16 cellular contexts compared by ENCODE assay signal in genomic region chr1:163296504-163296903, GRCh38. TPM values are rescaled to one million over a fixed set of nuclear protein-coding genes. Genes with fewer than 3 reads are reported as not detected.
DNase-seq lines count a peak whose midpoint lies in the region; TF ChIP-seq lines count a peak whose summit lies in the region.
"Had no signal": no experiment of that assay in that cellular context is flagged by ENCODE, and none has a peak within 500 bp of the region (broad histone marks: within the 10 kb centered on the region; RNA-seq: fewer than 3 reads in every experiment).

No MANE protein-coding gene starts in this region.

- CTCF ChIA-PET in MCF 10A (lab: Yijun Ruan, JAX): interaction anchor here (0.5 to 1.1 kb wide), 2 partner anchors 448 to 1544 kb away, joined by 3 read pairs; no protein-coding TSS in a partner anchor

- H3K4me3 ChIP-seq in breast epithelium (no peak overlapping the region), Karpas-422 (ENCODE audit: low read length) (0 out of 2 replicates have a peak overlapping the region, but pooled peaks have one; percentile 7), fibroblast of villous mesenchyme (ENCODE audit: low read depth, low read length) (no peak overlapping the region)
- H3K4me3 ChIP-seq: A549, GM12878, HAP-1 had no signal

- peaks cover 22% of the 10 kb centered on the region for H3K36me3 Mint-ChIP-seq in MCF 10A (ENCODE audit: insufficient read depth, unreplicated experiment)

- POLR2A ChIA-PET in MCF 10A (lab: Yijun Ruan, JAX): interaction anchor here (1.6 kb wide), 1 partner anchor 25 kb away, joined by 4 read pairs; the partner anchor contains the start of gene NUF2

- TF ChIP-seq CTCF in MCF 10A (IDR thresholded peaks at IDR 0.05; ENCODE audit: unreplicated experiment) (no peak), breast epithelium (IDR thresholded peaks at IDR 0.05) (no peak), fibroblast of villous mesenchyme (IDR thresholded peaks at IDR 0.05; ENCODE audit: insufficient read depth, low read depth, low read length) (no peak)

- H3K36me3 ChIP-seq in breast epithelium (no peaks in the 10 kb centered on the region), Karpas-422 (ENCODE audit: insufficient read depth, low read length) (peaks cover 29% of the 10 kb centered on the region)

- no peaks in the 10 kb centered on the region for H3K4me1 ChIP-seq in breast epithelium
- peaks cover 71% of the 10 kb centered on the region for H3K4me1 ChIP-seq in Karpas-422 (ENCODE audit: low read length)

- H3K27me3 ChIP-seq in breast epithelium (no peaks in the 10 kb centered on the region), Karpas-422 (ENCODE audit: low read length) (no peaks in the 10 kb centered on the region)

- H3K9me3 ChIP-seq in breast epithelium (peaks cover 0 to 4% of the 10 kb centered on the region in 2 donors), Karpas-422 (ENCODE audit: low read length) (no peaks in the 10 kb centered on the region)
- H3K9me3 ChIP-seq: A549, HAP-1 had no signal

- peak overlapping the region; percentile 66 for H3K4me2 ChIP-seq in Karpas-422 (ENCODE audit: low read depth, low read length, poor library complexity, severe bottlenecking)
- H3K4me2 ChIP-seq: A549 had no signal

- no peaks in the 10 kb centered on the region for H4K20me1 ChIP-seq in Karpas-422 (ENCODE audit: insufficient read depth, low read depth, low read length)

- no peak overlapping the region for H2AFZ ChIP-seq in Karpas-422 (ENCODE audit: low read length)

- H3K4me3 Mint-ChIP-seq in MCF 10A (ENCODE audit: unreplicated experiment): no peak overlapping the region
- H3K4me3 Mint-ChIP-seq: CD4-positive, alpha-beta T cell had no signal

- no peak overlapping the region for H3K9ac ChIP-seq in Karpas-422 (ENCODE audit: low read length)

- H3K9me2 ChIP-seq in Karpas-422 (replicated peaks; ENCODE audit: insufficient read depth, low read length): no peaks in the 10 kb centered on the region

- no peaks in the 10 kb centered on the region for H3K27me3 Mint-ChIP-seq in MCF 10A (ENCODE audit: insufficient read depth, unreplicated experiment)
- H3K27me3 Mint-ChIP-seq: CD4-positive, alpha-beta T cell had no signal

- DNase-seq in MCF 10A (ENCODE audit: unreplicated experiment) (peak; percentile 30), breast epithelium (ENCODE audit: low spot score in 2 of 2) (no peak), Karpas-422 (no peak), fibroblast of villous mesenchyme (ENCODE audit: low read depth) (peak; percentile 68), NCI-H1092 treated with DMSO at 0.1 percent for 48 hours (lab: John Stamatoyannopoulos, UW) (no peak), T-helper 9 cell (no peak), superior temporal gyrus (ENCODE audit: extremely low spot score) (no peak)
- DNase-seq: AML-193; CD4-positive, alpha-beta T cell; DMS79 treated with DMSO at 0.1 percent for 48 hours; GF-D8 had no signal

- H3K9me3 Mint-ChIP-seq in MCF 10A (ENCODE audit: unreplicated experiment): peaks cover 9% of the 10 kb centered on the region
- H3K9me3 Mint-ChIP-seq: CD4-positive, alpha-beta T cell had no signal

- no TSS peak for BruUV-seq in MCF 10A (replicated peaks; lab: Mats Ljungman, UMichigan)

- H3K27ac ChIP-seq in breast epithelium (no peak overlapping the region), Karpas-422 (ENCODE audit: low read length) (peak overlapping the region; percentile 99)
- H3K27ac ChIP-seq: 22Rv1, A549, C4-2B had no signal

- TF ChIP-seq POLR2A in breast epithelium (IDR thresholded peaks at IDR 0.05): no peak

- intact Hi-C loops in MCF 10A (cut with micrococcal nuclease): loop anchor here (10.0 kb wide), 1 partner anchor 62 kb away; no protein-coding TSS in a partner anchor
- intact Hi-C loops in breast epithelium (cut with DNase I; ENCODE audit: low total_unique reads): no loop called here

- no peaks in the 10 kb centered on the region for H3K4me1 Mint-ChIP-seq in MCF 10A (ENCODE audit: insufficient read depth, unreplicated experiment)

- H3K27ac Mint-ChIP-seq in MCF 10A (ENCODE audit: low read depth, unreplicated experiment): no peak overlapping the region
- H3K27ac Mint-ChIP-seq: CD4-positive, alpha-beta T cell had no signal

- H3K79me2 ChIP-seq in Karpas-422 (ENCODE audit: low read length): no peaks in the 10 kb centered on the region

RNA-seq across cellular contexts. Expression of gene NUF2, which starts 25.2 kb away (rescaled TPM):
- total RNA-seq in MCF 10A (2022): 14.7 and 23.8 TPM in 2 replicates
- total RNA-seq in breast epithelium: 1 to 10 TPM in 1 of 3 donors, under 1 TPM in 1, not detected in 1; 0.29 to 1.3 TPM
- total RNA-seq in Karpas-422 (2014; rRNA removed; shearing (Covaris generic); ENCODE audit: low replicate concordance): 44.6 and 91.7 TPM in 2 replicates
- total RNA-seq in fibroblast of villous mesenchyme: 15.5 and 17.7 TPM in 2 replicates

Comparison
In these comparisons a context has a peak if more than half of its experiments do, and no peak if none do; other contexts are left out.
1. DNase-seq: peak in MCF 10A (single experiment) and fibroblast of villous mesenchyme (single experiment); none in breast epithelium (0 of 2), Karpas-422 (single experiment), NCI-H1092 treated with DMSO at 0.1 percent for 48 hours (single experiment), T-helper 9 cell (single experiment) and superior temporal gyrus (single experiment).